ENCODE assay signal across 1 cellular context in the genomic region with DNA sequence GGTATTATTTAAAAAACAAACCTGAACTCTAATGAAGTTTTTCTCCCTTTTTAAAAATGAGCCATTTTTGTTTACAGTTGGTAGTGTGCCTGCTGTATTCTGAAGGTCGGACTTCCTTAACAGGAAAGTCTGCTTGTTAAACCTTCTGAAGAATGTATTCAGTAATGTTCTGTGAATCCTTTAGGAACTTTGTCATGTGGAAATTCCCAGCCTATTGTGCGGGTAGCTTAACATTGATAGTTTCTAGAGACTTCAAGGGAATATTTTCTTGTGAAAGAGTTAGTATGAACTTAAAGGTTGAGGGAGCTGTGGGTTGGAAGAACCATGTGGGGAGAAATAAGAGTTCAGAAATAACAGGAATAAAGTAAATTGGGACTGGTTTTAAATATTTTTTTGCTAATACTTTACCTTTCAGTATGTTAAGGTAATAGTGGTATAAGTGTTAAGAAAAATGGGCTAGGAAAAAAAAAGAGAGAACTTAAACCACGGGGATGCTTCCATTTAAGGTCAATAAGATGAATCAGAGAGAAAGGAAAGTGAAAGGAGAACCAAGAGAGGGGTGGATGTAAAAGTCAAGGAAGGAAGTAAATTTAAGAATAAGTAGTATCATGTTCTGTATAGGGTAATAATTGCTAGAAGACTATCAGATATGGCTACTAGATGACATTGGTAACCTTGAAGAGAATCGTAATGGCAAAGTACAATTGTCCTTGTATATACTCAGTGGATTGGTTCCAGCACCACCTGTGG.
TF ChIP-seq lines count a peak whose summit lies in the region.

No MANE protein-coding gene starts in this region.

TF ChIP-seq in SK-N-SH treated with all-trans-retinoic acid at 6 μM for 48 hours, 23 proteins besides CTCF, POLR2A, EP300 and RAD21 (continued from another document):
- TF ChIP-seq CSDC2 (CRISPR knock-in tag; IDR thresholded peaks at IDR 0.05) (no peak), ZNF565 (CRISPR knock-in tag; conservative IDR thresholded peaks at IDR 0.05; ENCODE audit: low read depth) (no peak), ZNF8 (CRISPR knock-in tag; IDR thresholded peaks at IDR 0.05) (no peak), TCF4 (CRISPR knock-in tag; IDR thresholded peaks at IDR 0.05; ENCODE audit: borderline replicate concordance) (no peak), BACH2 (CRISPR knock-in tag; IDR thresholded peaks at IDR 0.05; ENCODE audit: borderline replicate concordance) (no peak), GLIS3 (CRISPR knock-in tag; IDR thresholded peaks at IDR 0.05) (no peak)
- TF ChIP-seq, protein P1, sequence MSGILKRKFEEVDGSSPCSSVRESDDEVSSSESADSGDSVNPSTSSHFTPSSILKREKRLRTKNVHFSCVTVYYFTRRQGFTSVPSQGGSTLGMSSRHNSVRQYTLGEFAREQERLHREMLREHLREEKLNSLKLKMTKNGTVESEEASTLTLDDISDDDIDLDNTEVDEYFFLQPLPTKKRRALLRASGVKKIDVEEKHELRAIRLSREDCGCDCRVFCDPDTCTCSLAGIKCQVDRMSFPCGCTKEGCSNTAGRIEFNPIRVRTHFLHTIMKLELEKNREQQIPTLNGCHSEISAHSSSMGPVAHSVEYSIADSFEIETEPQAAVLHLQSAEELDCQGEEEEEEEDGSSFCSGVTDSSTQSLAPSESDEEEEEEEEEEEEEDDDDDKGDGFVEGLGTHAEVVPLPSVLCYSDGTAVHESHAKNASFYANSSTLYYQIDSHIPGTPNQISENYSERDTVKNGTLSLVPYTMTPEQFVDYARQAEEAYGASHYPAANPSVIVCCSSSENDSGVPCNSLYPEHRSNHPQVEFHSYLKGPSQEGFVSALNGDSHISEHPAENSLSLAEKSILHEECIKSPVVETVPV (CRISPR knock-in tag; IDR thresholded peaks at IDR 0.05): no peak
TF ChIP-seq in SK-N-SH treated with all-trans-retinoic acid at 6 μM for 48 hours: peak in this region for 0.
